8 cellular contexts compared by ENCODE assay signal in the genomic region with DNA sequence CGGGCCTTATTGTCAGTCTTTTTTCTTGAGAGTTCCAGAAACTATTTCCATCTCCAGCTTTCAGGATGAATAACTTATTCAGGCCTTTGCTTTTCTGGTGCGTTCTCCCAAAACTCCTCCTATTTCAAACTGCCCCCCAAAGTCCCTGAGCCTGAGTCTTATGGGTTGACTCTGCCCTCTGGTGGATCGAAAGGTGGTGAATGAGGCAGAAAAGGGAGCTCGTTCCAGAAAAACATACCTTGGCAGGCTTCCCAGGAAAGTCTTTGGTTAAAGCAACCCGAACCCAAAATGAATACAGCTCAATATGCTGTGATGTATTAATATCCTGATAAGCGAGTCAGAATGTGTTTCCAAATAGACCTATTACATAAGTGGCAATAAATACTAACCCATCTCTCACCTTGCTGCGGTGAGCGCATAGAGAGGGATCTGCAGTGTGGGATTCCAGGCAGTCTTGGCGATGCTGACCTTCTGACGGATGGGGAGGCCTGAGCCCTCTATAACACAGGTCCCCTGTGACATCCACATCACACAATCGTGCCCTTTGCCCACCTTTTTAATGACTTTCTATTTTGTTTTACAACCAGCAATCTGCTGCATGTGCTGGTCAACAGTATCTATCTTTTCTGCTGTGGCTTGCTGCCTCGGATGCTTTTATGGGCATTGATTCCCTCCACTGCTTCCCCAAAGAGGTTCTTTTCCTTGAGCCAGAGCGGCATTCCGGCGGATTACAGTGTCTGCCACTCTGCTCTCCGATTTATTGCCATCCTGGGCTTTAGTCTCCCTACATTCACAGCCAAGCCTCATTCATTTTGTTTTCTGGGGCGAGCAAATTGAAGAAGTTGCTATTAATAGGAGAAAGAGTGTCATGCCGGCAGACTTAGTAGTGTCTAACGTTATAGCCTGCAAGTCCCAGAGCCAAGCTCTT.
DNase-seq lines count a peak whose midpoint lies in the region; ATAC-seq, FAIRE-seq and TF ChIP-seq lines count a peak whose summit lies in the region.

No MANE protein-coding gene starts in this region.

- FAIRE-seq in GM12878 (lab: Jason Lieb, UNC) (no peak), small intestine (lab: Jason Lieb, UNC) (no peak)

- no peaks in the 10 kb centered on the region for H3K9me3 Mint-ChIP-seq in activated naive CD8-positive, alpha-beta T cell treated with anti-CD3 and anti-CD28 coated beads for 36 hours
- peaks cover 11% of the 10 kb centered on the region for H3K9me3 Mint-ChIP-seq in Calu3 (ENCODE audit: low read depth, unreplicated experiment)

- TF ChIP-seq POLR2A in GM12878 (IDR thresholded peaks at IDR 0.05; ENCODE audit: low read depth, low read length), result no peak

- TF ChIP-seq CTCF in GM12878 (IDR thresholded peaks at IDR 0.05 in 2 of 3, conservative IDR thresholded peaks at IDR 0.05 in 1 of 3; ENCODE audit: control insufficient read depth in 2 of 3, extremely low read depth in 1 of 3, insufficient read depth in 1 of 3, low read depth in 3 of 3, low read length in 3 of 3) (peak; percentile 35 to 57 (median 46); a peak in 4 of 6 replicates), Calu3 (IDR thresholded peaks at IDR 0.05; ENCODE audit: unreplicated experiment) (no peak)

- intact Hi-C loops in GM12878 (cut with micrococcal nuclease; ENCODE audit: unreplicated experiment), result loop anchor here (1.0 to 5.0 kb wide), 4 partner anchors 260 to 430 kb away; no protein-coding TSS in a partner anchor
- intact Hi-C loops in Calu3 (cut with micrococcal nuclease; ENCODE audit: unreplicated experiment), result no loop called here

- TF ChIP-seq EP300 in GM12878 (IDR thresholded peaks at IDR 0.05; ENCODE audit: borderline replicate concordance in 1 of 2, control insufficient read depth in 1 of 2, low read depth in 2 of 2, low read length in 2 of 2), result no peak

- H3K4me2 ChIP-seq in GM12878 (ENCODE audit: control insufficient read depth, insufficient read depth), result peak overlapping the region; percentile 69

- TF ChIP-seq RAD21 in GM12878 (IDR thresholded peaks at IDR 0.05; ENCODE audit: insufficient read depth, low read depth, low read length), result peak; percentile 78

- no peaks in the 10 kb centered on the region for H4K20me1 ChIP-seq in GM12878 (ENCODE audit: control insufficient read depth, insufficient read depth)

- H3K9ac ChIP-seq in GM12878 (ENCODE audit: control insufficient read depth, insufficient read depth, low read length), result no peak overlapping the region
- H3K9ac ChIP-seq in iPS-15b (ENCODE audit: low read depth, low read length), result no peak overlapping the region

- no peak overlapping the region for H3K27ac ChIP-seq in GM12878 (ENCODE audit: control insufficient read depth, insufficient read depth)
- H3K27ac ChIP-seq in small intestine (ENCODE audit: low read depth in 1 of 2, low read length in 1 of 2), result no peak overlapping the region

- CTCF ChIA-PET in GM12878 (lab: Yijun Ruan, JAX) (interaction anchor here (0.6 to 2.2 kb wide), 26 partner anchors 9 to 439 kb away, joined by 3 to 66 read pairs (median 4); no protein-coding TSS in a partner anchor), Calu3 (lab: Charles Lee) (interaction anchor here (0.6 kb wide), 1 partner anchor 606 kb away, joined by 3 read pairs; no protein-coding TSS in a partner anchor)

- peak; percentile 30; the same call in 1 of the 3 replicates for ATAC-seq in GM12878

- in situ Hi-C loops in GM12878 (cut with MboI), result loop anchor here (5.0 kb wide), 1 partner anchor 260 kb away; no protein-coding TSS in a partner anchor

- H3K4me3 ChIP-seq in GM12878 (no peak overlapping the region), iPS-15b (ENCODE audit: low read depth, low read length) (peak overlapping the region; percentile 45), small intestine (ENCODE audit: low read depth in 1 of 2, low read length in 2 of 2) (no peak overlapping the region)

- BruUV-seq in GM12878 (replicated peaks; lab: Mats Ljungman, UMichigan), result no TSS peak
- no TSS peak for BruUV-seq in Calu3 (replicated peaks; lab: Mats Ljungman, UMichigan)

- DNase-seq in ELR (ENCODE audit: low read depth) (peak; percentile 91), NCI-H1694 (lab: John Stamatoyannopoulos, UW) (peak; percentile 70), GM12878 (ENCODE audit: low read depth, low spot score) (no peak), small intestine (peak; percentile 28), Calu3 (no peak)
- DNase-seq in activated naive CD4-positive, alpha-beta T cell (lab: John Stamatoyannopoulos, UW), result no peak
- no peak for DNase-seq in activated naive CD8-positive, alpha-beta T cell treated with anti-CD3 and anti-CD28 coated beads for 36 hours

- no peak overlapping the region for H2AFZ ChIP-seq in GM12878 (ENCODE audit: control insufficient read depth, low read depth, low read length)

- no peak overlapping the region for H3K27ac Mint-ChIP-seq in activated naive CD8-positive, alpha-beta T cell treated with anti-CD3 and anti-CD28 coated beads for 36 hours
- no peak overlapping the region for H3K27ac Mint-ChIP-seq in Calu3 (ENCODE audit: unreplicated experiment)

- POLR2A ChIA-PET in GM12878 (lab: Charles Lee), result no interaction called here

- no peaks in the 10 kb centered on the region for H3K36me3 Mint-ChIP-seq in activated naive CD8-positive, alpha-beta T cell treated with anti-CD3 and anti-CD28 coated beads for 36 hours
- H3K36me3 Mint-ChIP-seq in Calu3 (ENCODE audit: insufficient read depth, unreplicated experiment), result no peaks in the 10 kb centered on the region

- no peaks in the 10 kb centered on the region for H3K4me1 Mint-ChIP-seq in activated naive CD8-positive, alpha-beta T cell treated with anti-CD3 and anti-CD28 coated beads for 36 hours
- H3K4me1 Mint-ChIP-seq in Calu3 (ENCODE audit: low read depth, unreplicated experiment), result no peaks in the 10 kb centered on the region

- SMC1A ChIA-PET in GM12878 (lab: Charles Lee; ENCODE audit: uncharacterized antibody, unreplicated experiment), result interaction anchor here (0.6 to 3.5 kb wide), 16 partner anchors 9 to 381 kb away, joined by 3 to 34 read pairs (median 3); no protein-coding TSS in a partner anchor

- H3K27me3 Mint-ChIP-seq in activated naive CD8-positive, alpha-beta T cell treated with anti-CD3 and anti-CD28 coated beads for 36 hours, result peaks cover 4% of the 10 kb centered on the region
- H3K27me3 Mint-ChIP-seq in Calu3 (ENCODE audit: unreplicated experiment), result no peaks in the 10 kb centered on the region

- H3K9me3 ChIP-seq in GM12878 (replicated peaks; ENCODE audit: control insufficient read depth, insufficient read depth, low read length) (no peaks in the 10 kb centered on the region), iPS-15b (ENCODE audit: control insufficient read depth, insufficient read depth, low read length) (no peaks in the 10 kb centered on the region), small intestine (ENCODE audit: control insufficient read depth, low read depth) (no peaks in the 10 kb centered on the region)

- H3K36me3 ChIP-seq in GM12878 (ENCODE audit: control insufficient read depth in 2 of 2, insufficient read depth in 2 of 2, low read length in 1 of 2) (no peaks in the 10 kb centered on the region), iPS-15b (ENCODE audit: control insufficient read depth, insufficient read depth, low read length) (no peaks in the 10 kb centered on the region), small intestine (ENCODE audit: control insufficient read depth in 2 of 2, insufficient read depth in 2 of 2, low read length in 2 of 2) (no peaks in the 10 kb centered on the region)

- no peaks in the 10 kb centered on the region; a peak in 2 of 4 replicates for H3K27me3 ChIP-seq in GM12878 (replicated peaks in 1 of 2; ENCODE audit: control insufficient read depth in 2 of 2, insufficient read depth in 2 of 2, low read length in 1 of 2)
- peaks cover 4% of the 10 kb centered on the region for H3K27me3 ChIP-seq in iPS-15b (ENCODE audit: control insufficient read depth, insufficient read depth, low read length)
- H3K27me3 ChIP-seq in small intestine (ENCODE audit: control insufficient read depth in 2 of 2, insufficient read depth in 2 of 2, low read length in 2 of 2), result no peaks in the 10 kb centered on the region

- H3K4me1 ChIP-seq in GM12878 (ENCODE audit: control insufficient read depth, insufficient read depth, low read length) (peaks cover 3% of the 10 kb centered on the region), iPS-15b (ENCODE audit: control insufficient read depth, insufficient read depth, low read length) (peaks cover 11% of the 10 kb centered on the region), small intestine (ENCODE audit: control insufficient read depth in 2 of 2, insufficient read depth in 1 of 2, low read depth in 1 of 2, low read length in 1 of 2) (no peaks in the 10 kb centered on the region)

- WGBS in GM12878 (ENCODE audit: insufficient coverage, insufficient replicate concordance, low lambda C conversion rate, missing lambda C conversion rate), result 29% methylated on average over 19 of the region's 19 CpGs
- WGBS in small intestine, 3 donors, result 23 to 39% (median 31%) methylated on average over 19 of the region's 19 CpGs

- no peak overlapping the region for H3K4me3 Mint-ChIP-seq in activated naive CD8-positive, alpha-beta T cell treated with anti-CD3 and anti-CD28 coated beads for 36 hours
- H3K4me3 Mint-ChIP-seq in Calu3 (ENCODE audit: low read depth, unreplicated experiment), result no peak overlapping the region

- H3K79me2 ChIP-seq in GM12878 (ENCODE audit: control insufficient read depth, insufficient read depth, low read length), result no peaks in the 10 kb centered on the region

- RAD21 ChIA-PET in GM12878 (lab: Charles Lee; ENCODE audit: unreplicated experiment), result interaction anchor here (0.6 to 2.7 kb wide), 6 partner anchors 258 to 758 kb away, joined by 3 to 48 read pairs (median 6); no protein-coding TSS in a partner anchor

Comparison
In these comparisons a context has a peak if more than half of its experiments do, and no peak if none do; other contexts are left out.
1. DNase-seq: peak in ELR (single experiment), NCI-H1694 (single experiment) and small intestine (single experiment); none in GM12878 (single experiment), activated naive CD4-positive, alpha-beta T cell (0 of 4), activated naive CD8-positive, alpha-beta T cell treated with anti-CD3 and anti-CD28 coated beads for 36 hours (single experiment) and Calu3 (single experiment).